In genomic region chr12:113130457-113131135, GRCh38 we compare ENCODE assay signal across 13 cellular contexts. TPM values are rescaled to one million over a fixed set of nuclear protein-coding genes. Genes with fewer than 3 reads are reported as not detected.
DNase-seq lines count a peak whose midpoint lies in the region; ATAC-seq and TF ChIP-seq lines count a peak whose summit lies in the region.
"Had no signal": no experiment of that assay in that cellular context is flagged by ENCODE, and none has a peak within 500 bp of the region (broad histone marks: within the 10 kb centered on the region; RNA-seq: fewer than 3 reads in every experiment).

No MANE protein-coding gene starts in this region.

- peak; percentile 60 for TF ChIP-seq RAD21 in Ishikawa (IDR thresholded peaks at IDR 0.05; ENCODE audit: low read depth)

- H3K27ac Mint-ChIP-seq in CD14-positive monocyte (peak overlapping the region in 2 of 7 donors; percentile 9 to 69), naive B cell (peak overlapping the region in 5 of 6 donors; percentile 5 to 96 (median 63))
- H3K27ac Mint-ChIP-seq in activated CD8-positive, alpha-beta memory T cell treated with anti-CD3 and anti-CD28 coated beads, Interleukin-2, amount 10 ng/mL, durations not matched to agents 7 days and 5 days = no peak overlapping the region

- TF ChIP-seq CTCF in CD14-positive monocyte (IDR thresholded peaks at IDR 0.05) = peak; percentile 11
- TF ChIP-seq CTCF in astrocyte of the spinal cord (IDR thresholded peaks at IDR 0.05; ENCODE audit: low read depth, low read length) = peak; percentile 13

- peak; percentile 85 to 88 for ATAC-seq in naive B cell (ENCODE audit: low read depth in 2 of 2)
- no peak for ATAC-seq in activated CD8-positive, alpha-beta memory T cell treated with anti-CD3 and anti-CD28 coated beads, Interleukin-2, amount 10 ng/mL, durations not matched to agents 7 days and 5 days

- DNase-seq in CD14-positive monocyte (ENCODE audit: low spot score) (no peak), astrocyte of the spinal cord (ENCODE audit: low read depth, low spot score) (no peak), naive B cell (peak; percentile 57), G401 (ENCODE audit: low spot score) (no peak), NCI-H1092 (lab: John Stamatoyannopoulos, UW) (no peak), NCI-H2227 (lab: John Stamatoyannopoulos, UW; ENCODE audit: unreplicated experiment) (no peak)
- DNase-seq in activated CD8-positive, alpha-beta memory T cell treated with anti-CD3 and anti-CD28 coated beads, Interleukin-2, amount 10 ng/mL, durations not matched to agents 7 days and 5 days = no peak
- DNase-seq: activated CD8-positive, alpha-beta memory T cell treated with anti-CD3 and anti-CD28 coated beads, Interleukin-2, amount 50 U/mL, for 4 hours; NCI-H2081; trophoblast cell had no signal

- TF ChIP-seq EP300 in Ishikawa (IDR thresholded peaks at IDR 0.05; ENCODE audit: borderline replicate concordance) = peak; percentile 30; the same call in 1 of the 2 replicates

- no peak overlapping the region for H3K4me3 Mint-ChIP-seq in CD14-positive monocyte
- H3K4me3 Mint-ChIP-seq in naive B cell = peak overlapping the region in 6 of 8 donors; percentile 9 to 80 (median 54)
- no peak overlapping the region for H3K4me3 Mint-ChIP-seq in activated CD8-positive, alpha-beta memory T cell treated with anti-CD3 and anti-CD28 coated beads, Interleukin-2, amount 10 ng/mL, durations not matched to agents 7 days and 5 days

- intact Hi-C loops in CD14-positive monocyte (cut with micrococcal nuclease) = no loop called here

- in situ Hi-C loops in astrocyte of the spinal cord (cut with HindIII; ENCODE audit: low sequenced_read_pairs) (no loop called here), G401 (cut with HindIII; ENCODE audit: low sequenced_read_pairs) (no loop called here)

- H3K4me1 Mint-ChIP-seq in CD14-positive monocyte = peaks cover 5% of the 10 kb centered on the region
- peaks cover 29 to 39% (median 37%) of the 10 kb centered on the region in 3 donors for H3K4me1 Mint-ChIP-seq in naive B cell
- no peaks in the 10 kb centered on the region for H3K4me1 Mint-ChIP-seq in activated CD8-positive, alpha-beta memory T cell treated with anti-CD3 and anti-CD28 coated beads, Interleukin-2, amount 10 ng/mL, durations not matched to agents 7 days and 5 days

- H3K27me3 Mint-ChIP-seq in CD14-positive monocyte (ENCODE audit: low read depth in 3 of 3) (peaks cover 18 to 44% (median 19%) of the 10 kb centered on the region in 3 donors), naive B cell (peaks cover 0 to 7% (median 0%) of the 10 kb centered on the region in 3 donors)
- peaks cover 7% of the 10 kb centered on the region for H3K27me3 Mint-ChIP-seq in activated CD8-positive, alpha-beta memory T cell treated with anti-CD3 and anti-CD28 coated beads, Interleukin-2, amount 10 ng/mL, durations not matched to agents 7 days and 5 days

- CTCF ChIA-PET in activated CD8-positive, alpha-beta memory T cell treated with anti-CD3 and anti-CD28 coated beads, Interleukin-2, amount 10 ng/mL, durations not matched to agents 7 days and 5 days (lab: Charles Lee) = interaction anchor here (1.0 to 2.0 kb wide), 3 partner anchors 10 to 44 kb away, joined by 3 to 6 read pairs (median 5); no protein-coding TSS in a partner anchor

- H3K4me3 ChIP-seq in astrocyte of the spinal cord (ENCODE audit: low read depth, low read length) = no peak overlapping the region
- H3K4me3 ChIP-seq: esophagus muscularis mucosa, right atrium auricular region had no signal

- H3K36me3 Mint-ChIP-seq in CD14-positive monocyte (no peaks in the 10 kb centered on the region), naive B cell (no peaks in the 10 kb centered on the region)
- no peaks in the 10 kb centered on the region for H3K36me3 Mint-ChIP-seq in activated CD8-positive, alpha-beta memory T cell treated with anti-CD3 and anti-CD28 coated beads, Interleukin-2, amount 10 ng/mL, durations not matched to agents 7 days and 5 days

- H3K9me3 Mint-ChIP-seq in CD14-positive monocyte (peaks cover 0 to 3% (median 0%) of the 10 kb centered on the region in 7 donors), naive B cell (no peaks in the 10 kb centered on the region)
- H3K9me3 Mint-ChIP-seq in activated CD8-positive, alpha-beta memory T cell treated with anti-CD3 and anti-CD28 coated beads, Interleukin-2, amount 10 ng/mL, durations not matched to agents 7 days and 5 days (ENCODE audit: low read depth) = no peaks in the 10 kb centered on the region

TF ChIP-seq in Ishikawa, 13 proteins besides CTCF, POLR2A, EP300 and RAD21:
- no peak for TF ChIP-seq CREB1 (IDR thresholded peaks at IDR 0.05; ENCODE audit: low read depth)
- TF ChIP-seq FOXM1 (IDR thresholded peaks at IDR 0.05; ENCODE audit: borderline replicate concordance, low read depth) = no peak
- peak; percentile 29; the same call in 1 of the 2 replicates for TF ChIP-seq TEAD4 (IDR thresholded peaks at IDR 0.05)
- TF ChIP-seq NFIC (IDR thresholded peaks at IDR 0.05) = peak; percentile 45; the same call in 1 of the 2 replicates
- TF ChIP-seq TCF12 (IDR thresholded peaks at IDR 0.05; ENCODE audit: low read depth) = no peak
- TF ChIP-seq ZBTB7A (IDR thresholded peaks at IDR 0.05; ENCODE audit: low read depth) = peak; percentile 90
- no peak for TF ChIP-seq REST (IDR thresholded peaks at IDR 0.05; ENCODE audit: low read depth)
- TF ChIP-seq YY1 (IDR thresholded peaks at IDR 0.05; ENCODE audit: low read depth) = no peak
- no peak for TF ChIP-seq USF1 (IDR thresholded peaks at IDR 0.05)
- TF ChIP-seq TAF1 (IDR thresholded peaks at IDR 0.05; ENCODE audit: low read depth) = no peak
- peak; percentile 37; the same call in 1 of the 2 replicates for TF ChIP-seq MAX (IDR thresholded peaks at IDR 0.05)
- 0 out of 2 replicates have a peak, but pooled peaks have one; percentile 10 for TF ChIP-seq EGR1 (IDR thresholded peaks at IDR 0.05)
- no peak for TF ChIP-seq CEBPB (IDR thresholded peaks at IDR 0.05)
TF ChIP-seq in Ishikawa: peak in this region for 5.

RNA-seq across cellular contexts. Expression of gene RASAL1, which starts 5.0 kb away (rescaled TPM):
- polyA plus RNA-seq in CD14-positive monocyte = not detected
- polyA plus RNA-seq in naive B cell (ENCODE audit: low read depth in 6 of 6) = under 1 TPM in 4 of 6 donors, not detected in 2; 0.17 to 0.48 (median 0.41) TPM
- total RNA-seq in G401 (2014; rRNA removed; shearing (Covaris generic)) = 3.1 and 3.3 TPM in 2 replicates
- total RNA-seq in activated CD8-positive, alpha-beta memory T cell treated with anti-CD3 and anti-CD28 coated beads, Interleukin-2, amount 10 ng/mL, durations not matched to agents 7 days and 5 days = not detected
- total RNA-seq: right atrium auricular region had no signal

RNA-seq across cellular contexts. Expression of gene CFAP73, which starts 18.9 kb away (rescaled TPM):
- under 1 TPM in 1 of 2 donors, not detected in 1; 0.14 TPM for polyA plus RNA-seq in CD14-positive monocyte
- 1 to 10 TPM in 1 of 6 donors, not detected in 5; 1.2 TPM for polyA plus RNA-seq in naive B cell (ENCODE audit: low read depth in 6 of 6)
- total RNA-seq in G401 (2014; rRNA removed; shearing (Covaris generic)) = not detected in 2 replicates
- total RNA-seq in activated CD8-positive, alpha-beta memory T cell treated with anti-CD3 and anti-CD28 coated beads, Interleukin-2, amount 10 ng/mL, durations not matched to agents 7 days and 5 days = not detected
- total RNA-seq: esophagus muscularis mucosa, right atrium auricular region had no signal

RNA-seq across cellular contexts. Expression of gene DDX54, which starts 54.7 kb away (rescaled TPM):
- polyA plus RNA-seq in CD14-positive monocyte (10 to 100 TPM in 1 of 2 donors, 1 to 10 TPM in 1; 7.9 to 13.6 TPM), naive B cell (ENCODE audit: low read depth in 6 of 6) (10 to 100 TPM in 5 of 6 donors, 1 to 10 TPM in 1; 9.0 to 45.5 (median 25.4) TPM)
- 63.1 and 130 TPM in 2 replicates for total RNA-seq in G401 (2014; rRNA removed; shearing (Covaris generic))
- total RNA-seq in activated CD8-positive, alpha-beta memory T cell treated with anti-CD3 and anti-CD28 coated beads, Interleukin-2, amount 10 ng/mL, durations not matched to agents 7 days and 5 days = 10 to 100 TPM; 71.5 to 99.0 TPM

RNA-seq across cellular contexts. Expression of gene RITA1, which starts 54.9 kb away (rescaled TPM):
- polyA plus RNA-seq in CD14-positive monocyte (10 to 100 TPM; 16.4 to 17.6 TPM), naive B cell (ENCODE audit: low read depth in 6 of 6) (10 to 100 TPM; 21.0 to 31.9 (median 24.1) TPM)
- total RNA-seq in G401 (2014; rRNA removed; shearing (Covaris generic)) = 63.7 and 69.2 TPM in 2 replicates
- total RNA-seq in activated CD8-positive, alpha-beta memory T cell treated with anti-CD3 and anti-CD28 coated beads, Interleukin-2, amount 10 ng/mL, durations not matched to agents 7 days and 5 days = 10 to 100 TPM; 23.1 to 29.6 TPM

Comparison
In these comparisons a context has a peak if more than half of its experiments do, and no peak if none do; other contexts are left out.
1. H3K4me3 Mint-ChIP-seq: peak in naive B cell (6 of 8); none in CD14-positive monocyte (0 of 2) and activated CD8-positive, alpha-beta memory T cell treated with anti-CD3 and anti-CD28 coated beads, Interleukin-2, amount 10 ng/mL, durations not matched to agents 7 days and 5 days (single experiment).